ENCODE assay signal across 8 cellular contexts in genomic region chr14:32826404-32827082, GRCh38.
DNase-seq lines count a peak whose midpoint lies in the region; ATAC-seq and TF ChIP-seq lines count a peak whose summit lies in the region.

No MANE protein-coding gene starts in this region.

- H3K27ac Mint-ChIP-seq in naive thymus-derived CD4-positive, alpha-beta T cell, result no peak overlapping the region

- H4K20me1 ChIP-seq in PC-3 (ENCODE audit: low read length), result no peaks in the 10 kb centered on the region

- no peak overlapping the region for H3K4me3 Mint-ChIP-seq in naive thymus-derived CD4-positive, alpha-beta T cell

- no peak overlapping the region for H3K4me2 ChIP-seq in PC-3 (ENCODE audit: low read length)

- no peaks in the 10 kb centered on the region for H3K4me1 Mint-ChIP-seq in naive thymus-derived CD4-positive, alpha-beta T cell

- peaks cover 30% of the 10 kb centered on the region for H3K4me1 ChIP-seq in PC-3 (ENCODE audit: insufficient read depth, low read length)
- H3K4me1 ChIP-seq in naive thymus-derived CD4-positive, alpha-beta T cell (ENCODE audit: control insufficient read depth in 2 of 2, insufficient read depth in 2 of 2, low read length in 2 of 2), result no peaks in the 10 kb centered on the region

- no peaks in the 10 kb centered on the region for H3K27me3 ChIP-seq in PC-3 (ENCODE audit: low read length)
- H3K27me3 ChIP-seq in naive thymus-derived CD4-positive, alpha-beta T cell (ENCODE audit: control insufficient read depth in 2 of 2, insufficient read depth in 2 of 2, low read length in 2 of 2), result no peaks in the 10 kb centered on the region

- H3K9me3 ChIP-seq in PC-3 (ENCODE audit: low read length), result no peaks in the 10 kb centered on the region
- no peaks in the 10 kb centered on the region for H3K9me3 ChIP-seq in naive thymus-derived CD4-positive, alpha-beta T cell (ENCODE audit: control insufficient read depth in 2 of 3, low read length in 3 of 3)

- POLR2A ChIA-PET in PC-3 (lab: Charles Lee; ENCODE audit: unreplicated experiment), result no interaction called here
- POLR2A ChIA-PET in naive thymus-derived CD4-positive, alpha-beta T cell (lab: Charles Lee), result no interaction called here

- no TSS peak for BruUV-seq in PC-3 (replicated peaks; lab: Mats Ljungman, UMichigan)

- H3K36me3 Mint-ChIP-seq in naive thymus-derived CD4-positive, alpha-beta T cell, result peaks cover 0 to 14% (median 10%) of the 10 kb centered on the region in 5 donors

- CTCF ChIA-PET in PC-3 (lab: Charles Lee), result interaction anchor here (0.5 kb wide), 1 partner anchor 111 kb away, joined by 4 read pairs; no protein-coding TSS in a partner anchor
- CTCF ChIA-PET in naive thymus-derived CD4-positive, alpha-beta T cell (lab: Charles Lee), result no interaction called here

- H3K9me3 Mint-ChIP-seq in naive thymus-derived CD4-positive, alpha-beta T cell, result peaks cover 0 to 6% (median 0%) of the 10 kb centered on the region in 11 donors

- TF ChIP-seq CTCF in PC-3 (conservative IDR thresholded peaks at IDR 0.05; ENCODE audit: low read depth, low read length), result peak; percentile 28; the same call in 1 of the 2 replicates
- TF ChIP-seq CTCF in omental fat pad (IDR thresholded peaks at IDR 0.05), result no peak

- H2AFZ ChIP-seq in PC-3 (ENCODE audit: low read length), result no peak overlapping the region

- no peaks in the 10 kb centered on the region for H3K79me2 ChIP-seq in PC-3 (ENCODE audit: low read length)

- no peak overlapping the region for H3K27ac ChIP-seq in PC-3 (ENCODE audit: low read length)
- H3K27ac ChIP-seq in naive thymus-derived CD4-positive, alpha-beta T cell (ENCODE audit: low read depth, low read length), result no peak overlapping the region

- ATAC-seq in PC-3, result no peak
- no peak for ATAC-seq in naive thymus-derived CD4-positive, alpha-beta T cell
- no peak for ATAC-seq in GM21619 (IDR thresholded peaks at IDR 0.05; ENCODE audit: unreplicated experiment)
- ATAC-seq in omental fat pad (ENCODE audit: low FRiP score), result no peak
- ATAC-seq in GM21528 (IDR thresholded peaks at IDR 0.05; ENCODE audit: low FRiP score, unreplicated experiment), result no peak

- intact Hi-C loops in PC-3 (cut with micrococcal nuclease), result loop anchor here (5.0 kb wide), 2 partner anchors 114 to 239 kb away; no protein-coding TSS in a partner anchor
- intact Hi-C loops in naive thymus-derived CD4-positive, alpha-beta T cell (cut with micrococcal nuclease), result no loop called here

- H3K9ac ChIP-seq in PC-3 (ENCODE audit: low read length), result no peak overlapping the region

- no peak overlapping the region for H3K4me3 ChIP-seq in PC-3 (ENCODE audit: low read length)
- no peak overlapping the region for H3K4me3 ChIP-seq in naive thymus-derived CD4-positive, alpha-beta T cell (ENCODE audit: low read length)

- peak; percentile 0 for DNase-seq in ELR (ENCODE audit: low read depth)
- DNase-seq in PC-3, result peak; percentile 30
- peak; percentile 17 for DNase-seq in fibroblast of the conjunctiva (ENCODE audit: low read depth)
- DNase-seq in occipital lobe (lab: John Stamatoyannopoulos, UW), result peak; percentile 30
- DNase-seq in naive thymus-derived CD4-positive, alpha-beta T cell, result no peak
- no peak for DNase-seq in omental fat pad (ENCODE audit: low spot score)

- H3F3A ChIP-seq in PC-3 (ENCODE audit: low read length, unreplicated experiment), result no peaks in the 10 kb centered on the region

- H3K9me2 ChIP-seq in PC-3 (replicated peaks; ENCODE audit: low read length), result no peaks in the 10 kb centered on the region

- H3K36me3 ChIP-seq in PC-3 (ENCODE audit: low read depth, low read length), result no peaks in the 10 kb centered on the region
- H3K36me3 ChIP-seq in naive thymus-derived CD4-positive, alpha-beta T cell (ENCODE audit: control insufficient read depth in 2 of 3, insufficient read depth in 3 of 3, low read length in 3 of 3), result no peaks in the 10 kb centered on the region

- no peaks in the 10 kb centered on the region for H3K27me3 Mint-ChIP-seq in naive thymus-derived CD4-positive, alpha-beta T cell

Comparison
In these comparisons a context has a peak if more than half of its experiments do, and no peak if none do; other contexts are left out.
1. DNase-seq: peak in ELR (single experiment), PC-3 (single experiment), fibroblast of the conjunctiva (single experiment) and occipital lobe (single experiment); none in naive thymus-derived CD4-positive, alpha-beta T cell (0 of 9) and omental fat pad (single experiment).